Comparison of ENCODE assay signal across 23 cellular contexts in the genomic region with DNA sequence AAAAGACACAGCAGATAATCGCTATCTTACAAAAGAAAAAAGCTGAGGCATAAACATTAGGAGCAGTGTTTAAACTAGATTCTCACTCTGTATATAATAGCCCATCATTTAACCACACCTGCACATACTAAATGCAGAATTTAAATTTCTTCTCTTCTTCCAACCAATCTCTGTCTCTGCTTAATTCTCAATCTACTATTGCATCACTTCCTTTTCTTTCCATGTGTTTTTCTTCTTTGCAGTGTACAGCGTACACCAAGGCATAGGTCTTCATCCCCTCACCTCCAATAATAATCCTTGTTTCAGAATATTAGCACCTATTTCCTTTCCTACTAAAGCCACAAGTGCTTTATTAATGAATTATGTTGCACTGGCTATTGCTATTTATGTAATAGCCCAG.
A peak's percentile ranks its signal among the peaks of the same experiment; 100 is the strongest.
DNase-seq lines count a peak whose midpoint lies in the region; ATAC-seq, FAIRE-seq and TF ChIP-seq lines count a peak whose summit lies in the region.
"Had no signal": no experiment of that assay in that cellular context is flagged by ENCODE, and none has a peak within 500 bp of the region (broad histone marks: within the 10 kb centered on the region; RNA-seq: fewer than 3 reads in every experiment).

No MANE protein-coding gene starts in this region.

- no peak overlapping the region for H4K91ac ChIP-seq in IMR-90 (ENCODE audit: insufficient read depth, low read depth, low read length)

- H3K27me3 Mint-ChIP-seq in activated CD4-positive, alpha-beta T cell treated with anti-CD3 and anti-CD28 coated beads for 36 hours, result no peaks in the 10 kb centered on the region
- no peaks in the 10 kb centered on the region for H3K27me3 Mint-ChIP-seq in CD4-positive, CD25-positive, alpha-beta regulatory T cell
- H3K27me3 Mint-ChIP-seq in stimulated activated memory B cell treated with anti-CD40 and anti-IgM and Interleukin-4, amounts not matched to agents 10 μg/mL and 1 μg/mL and 100 μg/mL, for 72 hours, result no peaks in the 10 kb centered on the region
- H3K27me3 Mint-ChIP-seq: B cell; CD4-positive, alpha-beta T cell had no signal

- dilution Hi-C loops in IMR-90 (cut with HindIII; ENCODE audit: low sequenced_read_pairs, unreplicated experiment), result no loop called here

- H4K5ac ChIP-seq in IMR-90 (ENCODE audit: low read depth, low read length), result no peak overlapping the region

- intact Hi-C loops in activated CD4-positive, alpha-beta T cell treated with anti-CD3 and anti-CD28 coated beads for 36 hours (cut with DNase I, micrococcal nuclease), result no loop called here
- intact Hi-C loops in IMR-90 (cut with micrococcal nuclease), result no loop called here

- no peak overlapping the region for H3K56ac ChIP-seq in IMR-90 (ENCODE audit: extremely low read depth, insufficient read depth, low read length)

- H2BK120ac ChIP-seq in IMR-90 (ENCODE audit: low read depth, low read length), result no peak overlapping the region

- H3K14ac ChIP-seq in IMR-90 (replicated peaks; ENCODE audit: low read depth, low read length), result no peak overlapping the region

- no peaks in the 10 kb centered on the region for H3K27me3 ChIP-seq in CD4-positive, CD25-positive, alpha-beta regulatory T cell (ENCODE audit: control insufficient read depth, insufficient read depth, low read length)
- H3K27me3 ChIP-seq in IMR-90 (ENCODE audit: control insufficient read depth, insufficient read depth, low read length), result no peaks in the 10 kb centered on the region
- H3K27me3 ChIP-seq in neutrophil, result no peaks in the 10 kb centered on the region
- H3K27me3 ChIP-seq: BLaER1 had no signal

- H2BK20ac ChIP-seq in IMR-90 (ENCODE audit: low read depth, low read length), result no peak overlapping the region

- CTCF ChIA-PET in activated CD4-positive, alpha-beta T cell treated with anti-CD3 and anti-CD28 coated beads for 36 hours (lab: Charles Lee), result no interaction called here
- CTCF ChIA-PET in IMR-90 (lab: Yijun Ruan, JAX), result no interaction called here

- no TSS peak for BruUV-seq in IMR-90 (replicated peaks; lab: Mats Ljungman, UMichigan)

- no peak for FAIRE-seq in frontal cortex (lab: Jason Lieb, UNC)
- FAIRE-seq: A204.1, G401.6, GM19239 had no signal

- no peak overlapping the region for H3K9ac ChIP-seq in IMR-90 (ENCODE audit: low read depth, low read length)
- H3K9ac ChIP-seq: BLaER1 had no signal

- H3K36me3 Mint-ChIP-seq in activated CD4-positive, alpha-beta T cell treated with anti-CD3 and anti-CD28 coated beads for 36 hours (ENCODE audit: low read depth), result peaks cover 4% of the 10 kb centered on the region
- peaks cover 12% of the 10 kb centered on the region for H3K36me3 Mint-ChIP-seq in CD4-positive, CD25-positive, alpha-beta regulatory T cell
- peaks cover 52% of the 10 kb centered on the region for H3K36me3 Mint-ChIP-seq in stimulated activated memory B cell treated with anti-CD40 and anti-IgM and Interleukin-4, amounts not matched to agents 10 μg/mL and 1 μg/mL and 100 μg/mL, for 72 hours

- peaks cover 5 to 9% of the 10 kb centered on the region in 2 experiments; a peak in 2 of 4 replicates for H3K79me1 ChIP-seq in IMR-90 (ENCODE audit: low read depth in 1 of 2, low read length in 2 of 2)

- no peak for TF ChIP-seq CTCF in IMR-90 (conservative IDR thresholded peaks at IDR 0.05; ENCODE audit: low read depth, low read length)
- no peak for TF ChIP-seq CTCF in neutrophil (IDR thresholded peaks at IDR 0.05)

- H3K4me1 ChIP-seq in CD4-positive, CD25-positive, alpha-beta regulatory T cell (ENCODE audit: control insufficient read depth, insufficient read depth, low read length, poor library complexity, severe bottlenecking), result peaks cover 3% of the 10 kb centered on the region
- no peaks in the 10 kb centered on the region for H3K4me1 ChIP-seq in IMR-90 (ENCODE audit: control insufficient read depth, insufficient read depth, low read length)
- peaks cover 10 to 13% of the 10 kb centered on the region in 2 experiments for H3K4me1 ChIP-seq in neutrophil (ENCODE audit: control insufficient read depth in 1 of 2, insufficient read depth in 1 of 2, low read depth in 1 of 2, low read length in 1 of 2)
- H3K4me1 ChIP-seq: BLaER1 had no signal

- H2AK9ac ChIP-seq in IMR-90 (replicated peaks; ENCODE audit: low read depth, low read length, poor library complexity), result no peak overlapping the region

- H2AFZ ChIP-seq in IMR-90 (replicated peaks; ENCODE audit: low read length, poor library complexity), result no peak overlapping the region
- H2AFZ ChIP-seq: GM23338 had no signal

- no peak overlapping the region for H3K27ac ChIP-seq in CD4-positive, CD25-positive, alpha-beta regulatory T cell (ENCODE audit: insufficient read depth, low read length, poor library complexity, severe bottlenecking)
- H3K27ac ChIP-seq in IMR-90 (ENCODE audit: insufficient read depth, low read length), result no peak overlapping the region
- H3K27ac ChIP-seq in neutrophil, result peak overlapping the region; percentile 68
- H3K27ac ChIP-seq: 22Rv1, BLaER1, C4-2B had no signal

- TF ChIP-seq RAD21 in IMR-90 (IDR thresholded peaks at IDR 0.05; ENCODE audit: low read length), result no peak

- peaks cover 10% of the 10 kb centered on the region for H3K36me3 ChIP-seq in CD4-positive, CD25-positive, alpha-beta regulatory T cell (ENCODE audit: control insufficient read depth, insufficient read depth, low read length)
- 0 out of 2 replicates have a peak, but pooled peaks cover 1% of the 10 kb centered on the region for H3K36me3 ChIP-seq in IMR-90 (ENCODE audit: control insufficient read depth, insufficient read depth, low read length)
- H3K36me3 ChIP-seq in neutrophil, result no peaks in the 10 kb centered on the region
- H3K36me3 ChIP-seq: BLaER1 had no signal

- no peaks in the 10 kb centered on the region for H3K9me3 Mint-ChIP-seq in activated CD4-positive, alpha-beta T cell treated with anti-CD3 and anti-CD28 coated beads for 36 hours (ENCODE audit: low read depth)
- no peaks in the 10 kb centered on the region for H3K9me3 Mint-ChIP-seq in CD4-positive, CD25-positive, alpha-beta regulatory T cell
- H3K9me3 Mint-ChIP-seq in stimulated activated memory B cell treated with anti-CD40 and anti-IgM and Interleukin-4, amounts not matched to agents 10 μg/mL and 1 μg/mL and 100 μg/mL, for 72 hours, result no peaks in the 10 kb centered on the region
- H3K9me3 Mint-ChIP-seq: CD4-positive, alpha-beta T cell; GM23338; H9 had no signal

- in situ Hi-C loops in IMR-90 (cut with MboI; ENCODE audit: low sequenced_read_pairs), result no loop called here

- H2BK5ac ChIP-seq in IMR-90 (ENCODE audit: low read depth, low read length, poor library complexity, severe bottlenecking), result no peak overlapping the region

- no peak for ATAC-seq in activated CD4-positive, alpha-beta T cell treated with anti-CD3 and anti-CD28 coated beads for 36 hours
- no peak for ATAC-seq in CD4-positive, CD25-positive, alpha-beta regulatory T cell (ENCODE audit: low read depth in 2 of 2)
- ATAC-seq in IMR-90 (ENCODE audit: low read depth) (no peak), GM21619 (IDR thresholded peaks at IDR 0.05; ENCODE audit: unreplicated experiment) (no peak)
- ATAC-seq in stimulated activated memory B cell treated with anti-CD40 and anti-IgM and Interleukin-4, amounts not matched to agents 10 μg/mL and 1 μg/mL and 100 μg/mL, for 72 hours, result no peak
- ATAC-seq: GM23338, HCT116 had no signal

- no peak overlapping the region for H3K4ac ChIP-seq in IMR-90 (ENCODE audit: low read depth, low read length)

- no peak overlapping the region for H3K23ac ChIP-seq in IMR-90 (ENCODE audit: low read depth, low read length)

- no peak overlapping the region for H4K8ac ChIP-seq in IMR-90 (ENCODE audit: low read depth in 2 of 2, low read length in 2 of 2)

- peak overlapping the region; percentile 26 for H3K27ac Mint-ChIP-seq in activated CD4-positive, alpha-beta T cell treated with anti-CD3 and anti-CD28 coated beads for 36 hours
- peak overlapping the region in 2 of 3 donors; percentile 11 to 15 for H3K27ac Mint-ChIP-seq in CD4-positive, CD25-positive, alpha-beta regulatory T cell
- no peak overlapping the region for H3K27ac Mint-ChIP-seq in stimulated activated memory B cell treated with anti-CD40 and anti-IgM and Interleukin-4, amounts not matched to agents 10 μg/mL and 1 μg/mL and 100 μg/mL, for 72 hours
- H3K27ac Mint-ChIP-seq: B cell; CD4-positive, alpha-beta T cell had no signal

- H3K4me1 Mint-ChIP-seq in activated CD4-positive, alpha-beta T cell treated with anti-CD3 and anti-CD28 coated beads for 36 hours, result peaks cover 15% of the 10 kb centered on the region
- peaks cover 20 to 37% (median 33%) of the 10 kb centered on the region in 4 donors for H3K4me1 Mint-ChIP-seq in CD4-positive, CD25-positive, alpha-beta regulatory T cell
- H3K4me1 Mint-ChIP-seq in stimulated activated memory B cell treated with anti-CD40 and anti-IgM and Interleukin-4, amounts not matched to agents 10 μg/mL and 1 μg/mL and 100 μg/mL, for 72 hours, result peaks cover 18% of the 10 kb centered on the region

- no peak overlapping the region for H2AK5ac ChIP-seq in IMR-90 (ENCODE audit: low read depth, low read length)

- WGBS in IMR-90 (ENCODE audit: extremely low coverage in 2 of 2, insufficient read length in 1 of 2), 2 experiments, result 83% methylated on average over 1 of the region's 2 CpGs; no CpG with 5 or more reads in 1 of the 2 experiments

- POLR2A ChIA-PET in activated CD4-positive, alpha-beta T cell treated with anti-CD3 and anti-CD28 coated beads for 36 hours (lab: Charles Lee), result no interaction called here
- POLR2A ChIA-PET in IMR-90 (lab: Charles Lee; ENCODE audit: unreplicated experiment), result no interaction called here

- no peaks in the 10 kb centered on the region for H3K9me1 ChIP-seq in IMR-90 (ENCODE audit: insufficient read depth, low read length)

- no peaks in the 10 kb centered on the region for H3K9me3 ChIP-seq in CD4-positive, CD25-positive, alpha-beta regulatory T cell (ENCODE audit: control insufficient read depth in 2 of 2, low read length in 2 of 2)
- H3K9me3 ChIP-seq in IMR-90 (ENCODE audit: control insufficient read depth, insufficient read depth, low read length), result no peaks in the 10 kb centered on the region
- H3K9me3 ChIP-seq in neutrophil, result no peaks in the 10 kb centered on the region
- H3K9me3 ChIP-seq: BLaER1 had no signal

- DNase-seq in activated CD4-positive, alpha-beta T cell treated with anti-CD3 and anti-CD28 coated beads for 36 hours, result no peak
- DNase-seq in activated CD4-positive, alpha-beta T cell treated with anti-CD3 and anti-CD28 coated beads for 1 hour, result no peak
- DNase-seq in CD4-positive, CD25-positive, alpha-beta regulatory T cell, result no peak
- DNase-seq in IMR-90 (no peak), frontal cortex (ENCODE audit: low spot score in 2 of 2) (no peak)
- DNase-seq: Calu3; CD4-positive, alpha-beta T cell; COR-L47; DMS53; DMS79 treated with DMSO at 0.1 percent for 48 hours; H9 had no signal

- no peak overlapping the region for H3K4me2 ChIP-seq in IMR-90 (ENCODE audit: low read depth, low read length)
- H3K4me2 ChIP-seq: BLaER1, GM23338 had no signal

- no peak overlapping the region for H3K4me3 Mint-ChIP-seq in activated CD4-positive, alpha-beta T cell treated with anti-CD3 and anti-CD28 coated beads for 36 hours
- H3K4me3 Mint-ChIP-seq in CD4-positive, CD25-positive, alpha-beta regulatory T cell, result no peak overlapping the region
- no peak overlapping the region for H3K4me3 Mint-ChIP-seq in stimulated activated memory B cell treated with anti-CD40 and anti-IgM and Interleukin-4, amounts not matched to agents 10 μg/mL and 1 μg/mL and 100 μg/mL, for 72 hours
- H3K4me3 Mint-ChIP-seq: B cell; CD4-positive, alpha-beta T cell; GM23338; H9 had no signal

- H3K18ac ChIP-seq in IMR-90 (ENCODE audit: low read depth, low read length), result no peak overlapping the region

- no peak for TF ChIP-seq POLR2A in IMR-90 (IDR thresholded peaks at IDR 0.05; ENCODE audit: low read depth, low read length)

- no peak overlapping the region for H2BK15ac ChIP-seq in IMR-90 (ENCODE audit: low read depth, low read length)

- no peaks in the 10 kb centered on the region for H4K20me1 ChIP-seq in IMR-90 (ENCODE audit: insufficient read depth, low read length)
- H4K20me1 ChIP-seq: BLaER1 had no signal

- no peak overlapping the region for H3K4me3 ChIP-seq in CD4-positive, CD25-positive, alpha-beta regulatory T cell (ENCODE audit: low read depth, low read length)
- H3K4me3 ChIP-seq in IMR-90 (ENCODE audit: insufficient read depth, low read depth, low read length), result no peak overlapping the region
- no peak overlapping the region for H3K4me3 ChIP-seq in neutrophil (ENCODE audit: low read depth in 1 of 2, low read length in 1 of 2)
- H3K4me3 ChIP-seq: BLaER1, GM23338 had no signal
